Comparison of ENCODE assay signal across 10 cellular contexts in genomic region chr11:46273511-46274205, GRCh38. TPM values are rescaled to one million over a fixed set of nuclear protein-coding genes. Genes with fewer than 3 reads are reported as not detected.
DNase-seq lines count a peak whose midpoint lies in the region; ATAC-seq and TF ChIP-seq lines count a peak whose summit lies in the region.
"Had no signal": no experiment of that assay in that cellular context is flagged by ENCODE, and none has a peak within 500 bp of the region (broad histone marks: within the 10 kb centered on the region; RNA-seq: fewer than 3 reads in every experiment).

No MANE protein-coding gene starts in this region.

- no peak for TF ChIP-seq CTCF in AG10803 (conservative IDR thresholded peaks at IDR 0.05; ENCODE audit: low read length)
- TF ChIP-seq CTCF in LNCaP clone FGC (IDR thresholded peaks at IDR 0.05; ENCODE audit: control insufficient read depth, extremely low read depth, insufficient read depth): no peak
- no peak for TF ChIP-seq CTCF in ovary (IDR thresholded peaks at IDR 0.05)

- H3K27ac Mint-ChIP-seq in stimulated activated effector memory CD8-positive, alpha-beta T cell treated with anti-CD3 and anti-CD28 coated beads, Interleukin-12 subunit alpha, Interleukin-12 subunit beta, amount 100 ng/mL, for 72 hours: no peak overlapping the region
- H3K27ac Mint-ChIP-seq: neural progenitor cell; T-helper 1 cell treated with Interleukin-12 subunit alpha and Interleukin-12 subunit beta and Interleukin-4 antibody, amounts not matched to agents 30 μg/mL and 1 μg/mL, for 36 hours had no signal

- no peaks in the 10 kb centered on the region for H3K9me3 ChIP-seq in ovary

- H3K4me3 ChIP-seq in AG10803 (ENCODE audit: low read length) (no peak overlapping the region), LNCaP clone FGC (ENCODE audit: low read depth, low read length) (no peak overlapping the region), ovary (no peak overlapping the region)
- H3K4me3 ChIP-seq: neural progenitor cell had no signal

- peak overlapping the region; percentile 52 to 79 for H3K27ac ChIP-seq in ovary
- H3K27ac ChIP-seq: neural progenitor cell had no signal

- H3K27me3 ChIP-seq in ovary: no peaks in the 10 kb centered on the region

- ATAC-seq in stimulated activated effector memory CD8-positive, alpha-beta T cell treated with anti-CD3 and anti-CD28 coated beads, Interleukin-12 subunit alpha, Interleukin-12 subunit beta, amount 100 ng/mL, for 72 hours: no peak
- ATAC-seq in GM18511 (IDR thresholded peaks at IDR 0.05; ENCODE audit: unreplicated experiment) (no peak), HG02884 (IDR thresholded peaks at IDR 0.05; ENCODE audit: unreplicated experiment) (no peak)

- H3K4me1 ChIP-seq in ovary (ENCODE audit: insufficient read depth): peaks cover 26% of the 10 kb centered on the region

- H3K36me3 ChIP-seq in ovary: no peaks in the 10 kb centered on the region
- H3K36me3 ChIP-seq: neural progenitor cell had no signal

- WGBS in ovary, 3 donors: 31 to 44% (median 41%) methylated on average over 7 of the region's 7 CpGs

- no peak for TF ChIP-seq POLR2A in ovary (IDR thresholded peaks at IDR 0.05)

- no peaks in the 10 kb centered on the region for H3K36me3 Mint-ChIP-seq in stimulated activated effector memory CD8-positive, alpha-beta T cell treated with anti-CD3 and anti-CD28 coated beads, Interleukin-12 subunit alpha, Interleukin-12 subunit beta, amount 100 ng/mL, for 72 hours
- H3K36me3 Mint-ChIP-seq: neural progenitor cell had no signal

- peaks cover 11% of the 10 kb centered on the region for H3K4me1 Mint-ChIP-seq in stimulated activated effector memory CD8-positive, alpha-beta T cell treated with anti-CD3 and anti-CD28 coated beads, Interleukin-12 subunit alpha, Interleukin-12 subunit beta, amount 100 ng/mL, for 72 hours

- peak; percentile 51 for DNase-seq in AG10803 (ENCODE audit: low read depth)
- DNase-seq in LNCaP clone FGC (ENCODE audit: low read depth): peak; percentile 98
- DNase-seq in ecto neural progenitor cell (ENCODE audit: low spot score): peak; percentile 32
- DNase-seq in ovary: peak in 2 of 5 donors; percentile 30 to 43
- no peak for DNase-seq in stimulated activated effector memory CD8-positive, alpha-beta T cell treated with anti-CD3 and anti-CD28 coated beads, Interleukin-12 subunit alpha, Interleukin-12 subunit beta, amount 100 ng/mL, for 72 hours (ENCODE audit: low spot score in 2 of 2)
- no peak for DNase-seq in anterior cingulate cortex (lab: John Stamatoyannopoulos, UW)

- intact Hi-C loops in ovary (cut with DNase I): no loop called here

- H3K4me3 Mint-ChIP-seq in stimulated activated effector memory CD8-positive, alpha-beta T cell treated with anti-CD3 and anti-CD28 coated beads, Interleukin-12 subunit alpha, Interleukin-12 subunit beta, amount 100 ng/mL, for 72 hours: no peak overlapping the region
- H3K4me3 Mint-ChIP-seq: neural progenitor cell; T-helper 1 cell treated with Interleukin-12 subunit alpha and Interleukin-12 subunit beta and Interleukin-4 antibody, amounts not matched to agents 30 μg/mL and 1 μg/mL, for 36 hours had no signal

- TF ChIP-seq EP300 in ovary (IDR thresholded peaks at IDR 0.05): no peak

- H3K9me3 Mint-ChIP-seq in stimulated activated effector memory CD8-positive, alpha-beta T cell treated with anti-CD3 and anti-CD28 coated beads, Interleukin-12 subunit alpha, Interleukin-12 subunit beta, amount 100 ng/mL, for 72 hours: no peaks in the 10 kb centered on the region
- H3K9me3 Mint-ChIP-seq: neural progenitor cell; T-helper 1 cell treated with Interleukin-12 subunit alpha and Interleukin-12 subunit beta and Interleukin-4 antibody, amounts not matched to agents 30 μg/mL and 1 μg/mL, for 36 hours had no signal

RNA-seq across cellular contexts. Expression of gene CREB3L1, which starts 3.8 kb away (rescaled TPM):
- 10 to 100 TPM in 3 of 7 donors, 1 to 10 TPM in 4; 1.7 to 63.0 (median 5.2) TPM for total RNA-seq in ovary
- polyA plus RNA-seq in ovary: 10 to 100 TPM in 1 of 2 donors, 1 to 10 TPM in 1; 7.5 to 25.9 TPM

Comparison
In these comparisons a context has a peak if more than half of its experiments do, and no peak if none do; other contexts are left out.
1. DNase-seq: peak in AG10803 (single experiment), LNCaP clone FGC (single experiment) and ecto neural progenitor cell (single experiment); none in stimulated activated effector memory CD8-positive, alpha-beta T cell treated with anti-CD3 and anti-CD28 coated beads, Interleukin-12 subunit alpha, Interleukin-12 subunit beta, amount 100 ng/mL, for 72 hours (0 of 2) and anterior cingulate cortex (0 of 58).